In genomic region chr1:19455353-19455752, GRCh38 we compare ENCODE assay signal across 12 cellular contexts. TPM values are rescaled to one million over a fixed set of nuclear protein-coding genes. Genes with fewer than 3 reads are reported as not detected.
DNase-seq lines count a peak whose midpoint lies in the region; ATAC-seq and TF ChIP-seq lines count a peak whose summit lies in the region.
"Had no signal": no experiment of that assay in that cellular context is flagged by ENCODE, and none has a peak within 500 bp of the region (broad histone marks: within the 10 kb centered on the region; RNA-seq: fewer than 3 reads in every experiment).

No MANE protein-coding gene starts in this region.

- H3K4me3 Mint-ChIP-seq in natural killer cell, result peak overlapping the region; percentile 56
- no peak overlapping the region for H3K4me3 Mint-ChIP-seq in natural killer cell treated with Interleukin-12 subunit alpha and Interleukin-12 subunit beta and Interleukin-15 and Interleukin-18, amount 100 ng/mL, for 72 hours

- intact Hi-C loops in natural killer cell (cut with micrococcal nuclease), result no loop called here

- H3K4me1 ChIP-seq in osteoblast (ENCODE audit: insufficient read depth, low read length), result peaks cover 86% of the 10 kb centered on the region

- no peaks in the 10 kb centered on the region for H3K9me3 Mint-ChIP-seq in natural killer cell
- H3K9me3 Mint-ChIP-seq in natural killer cell treated with Interleukin-12 subunit alpha and Interleukin-12 subunit beta and Interleukin-15 and Interleukin-18, amount 100 ng/mL, for 72 hours, result no peaks in the 10 kb centered on the region

- no peaks in the 10 kb centered on the region for H3K27me3 Mint-ChIP-seq in natural killer cell (ENCODE audit: low read depth in 2 of 2)
- no peaks in the 10 kb centered on the region for H3K27me3 Mint-ChIP-seq in natural killer cell treated with Interleukin-12 subunit alpha and Interleukin-12 subunit beta and Interleukin-15 and Interleukin-18, amount 100 ng/mL, for 72 hours

- H4K20me1 ChIP-seq in osteoblast (ENCODE audit: insufficient read depth, low read length), result peaks cover 57% of the 10 kb centered on the region

- H3K4me1 Mint-ChIP-seq in natural killer cell, result peaks cover 84 to 89% of the 10 kb centered on the region in 2 donors
- peaks cover 74 to 78% of the 10 kb centered on the region in 2 donors for H3K4me1 Mint-ChIP-seq in natural killer cell treated with Interleukin-12 subunit alpha and Interleukin-12 subunit beta and Interleukin-15 and Interleukin-18, amount 100 ng/mL, for 72 hours (ENCODE audit: low read depth in 2 of 2)

- no peaks in the 10 kb centered on the region for H3K36me3 Mint-ChIP-seq in natural killer cell
- H3K36me3 Mint-ChIP-seq in natural killer cell treated with Interleukin-12 subunit alpha and Interleukin-12 subunit beta and Interleukin-15 and Interleukin-18, amount 100 ng/mL, for 72 hours, result no peaks in the 10 kb centered on the region

- peaks cover 84% of the 10 kb centered on the region for H3K79me2 ChIP-seq in osteoblast (ENCODE audit: insufficient read depth, low read length)

- peak overlapping the region; percentile 87 to 88 for H3K27ac Mint-ChIP-seq in natural killer cell
- peak overlapping the region in 1 of 2 donors; percentile 71 for H3K27ac Mint-ChIP-seq in natural killer cell treated with Interleukin-12 subunit alpha and Interleukin-12 subunit beta and Interleukin-15 and Interleukin-18, amount 100 ng/mL, for 72 hours

- H3K27ac ChIP-seq in cingulate gyrus (ENCODE audit: low read depth, low read length), result peak overlapping the region; percentile 23
- peak overlapping the region; percentile 74 for H3K27ac ChIP-seq in osteoblast (ENCODE audit: low read depth, low read length)
- H3K27ac ChIP-seq: C4-2B, KMS-11, VCaP had no signal

- no peaks in the 10 kb centered on the region for H3K27me3 ChIP-seq in osteoblast (ENCODE audit: insufficient read depth, low read length)
- H3K27me3 ChIP-seq: adrenal gland had no signal

- no peaks in the 10 kb centered on the region for H3K36me3 ChIP-seq in osteoblast (ENCODE audit: insufficient read depth, low read length)
- H3K36me3 ChIP-seq: adrenal gland had no signal

- DNase-seq in natural killer cell, result no peak
- DNase-seq in natural killer cell treated with Interleukin-12 subunit alpha and Interleukin-12 subunit beta and Interleukin-15 and Interleukin-18, amount 100 ng/mL, for 72 hours (ENCODE audit: low spot score), result no peak
- DNase-seq in osteoblast (ENCODE audit: insufficient read length, low spot score, missing footprints), result no peak
- DNase-seq in iPS-NIHi11 (ENCODE audit: low spot score), result no peak
- no peak for DNase-seq in GM20000 (ENCODE audit: low spot score)
- DNase-seq in stimulated activated CD8-positive, alpha-beta memory T cell treated with anti-CD3 and anti-CD28 coated beads, Interleukin-4, amount 100 ng/mL, for 48 hours, result no peak
- no peak for DNase-seq in HPDE6-E6E7 (ENCODE audit: extremely low spot score)

- no peak for ATAC-seq in natural killer cell
- no peak for ATAC-seq in natural killer cell treated with Interleukin-12 subunit alpha and Interleukin-12 subunit beta and Interleukin-15 and Interleukin-18, amount 100 ng/mL, for 72 hours

- no peak overlapping the region for H3K4me2 ChIP-seq in osteoblast (ENCODE audit: insufficient read depth, low read length)
- H3K4me2 ChIP-seq: KMS-11 had no signal

- no peak overlapping the region for H3K4me3 ChIP-seq in osteoblast (ENCODE audit: insufficient read depth, low read length)
- H3K4me3 ChIP-seq: adrenal gland had no signal

- no peak overlapping the region for H2AFZ ChIP-seq in osteoblast (ENCODE audit: low read length)

- no peaks in the 10 kb centered on the region for H3K9me3 ChIP-seq in osteoblast (ENCODE audit: low read depth, low read length)
- H3K9me3 ChIP-seq: adrenal gland had no signal

- TF ChIP-seq CTCF in natural killer cell (IDR thresholded peaks at IDR 0.05), result no peak
- no peak for TF ChIP-seq CTCF in osteoblast (IDR thresholded peaks at IDR 0.05; ENCODE audit: extremely low read depth, low read depth, low read length)
- no peak for TF ChIP-seq CTCF in GM20000 (IDR thresholded peaks at IDR 0.05; ENCODE audit: extremely low read depth, missing control alignments)

RNA-seq across cellular contexts. Expression of gene CAPZB, which starts 30.0 kb away (rescaled TPM):
- 100 to 1,000 TPM; 369 to 393 (median 375) TPM for total RNA-seq in natural killer cell
- total RNA-seq in natural killer cell treated with Interleukin-12 subunit alpha and Interleukin-12 subunit beta and Interleukin-15 and Interleukin-18, amount 100 ng/mL, for 72 hours, result 100 to 1,000 TPM; 270 to 359 TPM
- 217 and 224 TPM in 2 replicates for total RNA-seq in osteoblast
